Comparison of ENCODE assay signal across 12 cellular contexts in genomic region chr1:76153856-76154212, GRCh38.
DNase-seq lines count a peak whose midpoint lies in the region; ATAC-seq and TF ChIP-seq lines count a peak whose summit lies in the region.
"Had no signal": no experiment of that assay in that cellular context is flagged by ENCODE, and none has a peak within 500 bp of the region (broad histone marks: within the 10 kb centered on the region; RNA-seq: fewer than 3 reads in every experiment).

No MANE protein-coding gene starts in this region.

- peaks cover 8% of the 10 kb centered on the region for H3K4me1 Mint-ChIP-seq in CD8-positive, alpha-beta T cell (ENCODE audit: low read depth)
- H3K4me1 Mint-ChIP-seq in memory B cell, result peaks cover 6% of the 10 kb centered on the region
- peaks cover 11% of the 10 kb centered on the region for H3K4me1 Mint-ChIP-seq in activated T-helper 2 cell treated with anti-CD3 and anti-CD28 coated beads, Interferon-gamma antibody, Interleukin-2, Interleukin-4, amounts not matched to agents 10 μg/mL and 5 μg/mL and 100 μg/mL, durations not matched to agents 14 hours and 24 hours and 36 hours (ENCODE audit: low read depth)

- no peak overlapping the region for H3K27ac Mint-ChIP-seq in CD8-positive, alpha-beta T cell
- peak overlapping the region; percentile 28 for H3K27ac Mint-ChIP-seq in memory B cell
- H3K27ac Mint-ChIP-seq in activated T-helper 2 cell treated with anti-CD3 and anti-CD28 coated beads, Interferon-gamma antibody, Interleukin-2, Interleukin-4, amounts not matched to agents 10 μg/mL and 5 μg/mL and 100 μg/mL, durations not matched to agents 14 hours and 24 hours and 36 hours, result no peak overlapping the region

- H3K4me3 Mint-ChIP-seq in CD8-positive, alpha-beta T cell, result peak overlapping the region; percentile 89
- peak overlapping the region; percentile 90 for H3K4me3 Mint-ChIP-seq in memory B cell
- H3K4me3 Mint-ChIP-seq in activated T-helper 2 cell treated with anti-CD3 and anti-CD28 coated beads, Interferon-gamma antibody, Interleukin-2, Interleukin-4, amounts not matched to agents 10 μg/mL and 5 μg/mL and 100 μg/mL, durations not matched to agents 14 hours and 24 hours and 36 hours (ENCODE audit: low read depth), result no peak overlapping the region

- H3K27me3 Mint-ChIP-seq in CD8-positive, alpha-beta T cell (ENCODE audit: low read depth), result peaks cover 4% of the 10 kb centered on the region
- H3K27me3 Mint-ChIP-seq in memory B cell, result peaks cover 7% of the 10 kb centered on the region
- H3K27me3 Mint-ChIP-seq in activated T-helper 2 cell treated with anti-CD3 and anti-CD28 coated beads, Interferon-gamma antibody, Interleukin-2, Interleukin-4, amounts not matched to agents 10 μg/mL and 5 μg/mL and 100 μg/mL, durations not matched to agents 14 hours and 24 hours and 36 hours (ENCODE audit: low read depth), result peaks cover 8% of the 10 kb centered on the region

- TF ChIP-seq CTCF in CD8-positive, alpha-beta T cell (IDR thresholded peaks at IDR 0.05), result no peak
- TF ChIP-seq CTCF in PC-3 (conservative IDR thresholded peaks at IDR 0.05; ENCODE audit: low read depth, low read length), result no peak

- H3F3A ChIP-seq in PC-3 (ENCODE audit: low read length, unreplicated experiment), result no peaks in the 10 kb centered on the region

- H3K36me3 ChIP-seq in CD8-positive, alpha-beta T cell (ENCODE audit: insufficient read depth, low read length), result no peaks in the 10 kb centered on the region
- no peaks in the 10 kb centered on the region for H3K36me3 ChIP-seq in PC-3 (ENCODE audit: low read depth, low read length)
- H3K36me3 ChIP-seq in HAP-1 (replicated peaks), result no peaks in the 10 kb centered on the region
- H3K36me3 ChIP-seq: colonic mucosa, esophagus squamous epithelium, left lung had no signal

- CTCF ChIA-PET in CD8-positive, alpha-beta T cell (lab: Charles Lee), result interaction anchor here (0.5 to 4.0 kb wide), 21 partner anchors 9 to 1961 kb away, joined by 3 to 29 read pairs (median 4); no protein-coding TSS in a partner anchor
- CTCF ChIA-PET in PC-3 (lab: Charles Lee), result no interaction called here

- no peaks in the 10 kb centered on the region for H3K36me3 Mint-ChIP-seq in CD8-positive, alpha-beta T cell
- H3K36me3 Mint-ChIP-seq in memory B cell, result no peaks in the 10 kb centered on the region
- H3K36me3 Mint-ChIP-seq in activated T-helper 2 cell treated with anti-CD3 and anti-CD28 coated beads, Interferon-gamma antibody, Interleukin-2, Interleukin-4, amounts not matched to agents 10 μg/mL and 5 μg/mL and 100 μg/mL, durations not matched to agents 14 hours and 24 hours and 36 hours (ENCODE audit: low read depth), result no peaks in the 10 kb centered on the region

- no peaks in the 10 kb centered on the region for H3K27me3 ChIP-seq in CD8-positive, alpha-beta T cell (ENCODE audit: insufficient read depth, low read length)
- H3K27me3 ChIP-seq in PC-3 (ENCODE audit: low read length), result peaks cover 42% of the 10 kb centered on the region
- peaks cover 4% of the 10 kb centered on the region for H3K27me3 ChIP-seq in HAP-1 (ENCODE audit: low read depth)
- H3K27me3 ChIP-seq: colonic mucosa, esophagus squamous epithelium, left lung had no signal

- no peak overlapping the region for H3K4me3 ChIP-seq in CD8-positive, alpha-beta T cell (ENCODE audit: low read depth, low read length)
- H3K4me3 ChIP-seq in PC-3 (ENCODE audit: low read length) (no peak overlapping the region), HAP-1 (no peak overlapping the region)

- no TSS peak for BruUV-seq in PC-3 (replicated peaks; lab: Mats Ljungman, UMichigan)

- no peak for ATAC-seq in CD8-positive, alpha-beta T cell
- no peak for ATAC-seq in PC-3
- ATAC-seq in memory B cell (ENCODE audit: low read depth), result no peak
- no peak for ATAC-seq in GM21381 (IDR thresholded peaks at IDR 0.05; ENCODE audit: unreplicated experiment)

- H3K9me2 ChIP-seq in PC-3 (replicated peaks; ENCODE audit: low read length), result no peaks in the 10 kb centered on the region

- POLR2A ChIA-PET in CD8-positive, alpha-beta T cell (lab: Charles Lee), result no interaction called here
- POLR2A ChIA-PET in PC-3 (lab: Charles Lee; ENCODE audit: unreplicated experiment), result no interaction called here

- no peaks in the 10 kb centered on the region for H4K20me1 ChIP-seq in PC-3 (ENCODE audit: low read length)

- DNase-seq in AG08395 (ENCODE audit: low spot score) (peak; percentile 10), PC-3 (no peak), memory B cell (ENCODE audit: low spot score in 2 of 2) (no peak), HAP-1 (ENCODE audit: low spot score in 2 of 2) (no peak), UCSD-AML1 (lab: John Stamatoyannopoulos, UW; ENCODE audit: unreplicated experiment) (no peak)
- DNase-seq in CD8-positive, alpha-beta T cell, result no peak
- DNase-seq in activated T-helper 2 cell treated with anti-CD3 and anti-CD28 coated beads, Interferon-gamma antibody, Interleukin-2, Interleukin-4, amounts not matched to agents 10 μg/mL and 5 μg/mL and 100 μg/mL, durations not matched to agents 14 hours and 24 hours and 36 hours (ENCODE audit: low spot score), result no peak

- H3K27ac ChIP-seq in CD8-positive, alpha-beta T cell (ENCODE audit: low read depth, low read length), result no peak overlapping the region
- H3K27ac ChIP-seq in PC-3 (ENCODE audit: low read length), result no peak overlapping the region

- no peak overlapping the region for H3K9ac ChIP-seq in PC-3 (ENCODE audit: low read length)

- H3K79me2 ChIP-seq in PC-3 (ENCODE audit: low read length), result no peaks in the 10 kb centered on the region

- intact Hi-C loops in CD8-positive, alpha-beta T cell (cut with DNase I, micrococcal nuclease), result loop anchor here (1.0 to 10.0 kb wide), 11 partner anchors 82 to 1960 kb away; partner anchors contain the start of gene ST6GALNAC3 (in 1 of the 2)
- intact Hi-C loops in PC-3 (cut with micrococcal nuclease), result loop anchor here (1.0 to 10.0 kb wide), 5 partner anchors 119 to 989 kb away; no protein-coding TSS in a partner anchor
- intact Hi-C loops in activated T-helper 2 cell treated with anti-CD3 and anti-CD28 coated beads, Interferon-gamma antibody, Interleukin-2, Interleukin-4, amounts not matched to agents 10 μg/mL and 5 μg/mL and 100 μg/mL, durations not matched to agents 14 hours and 24 hours and 36 hours (cut with micrococcal nuclease), result loop anchor here (1.0 to 10.0 kb wide), 9 partner anchors 113 to 989 kb away; partner anchors contain the start of gene ST6GALNAC5

- no peaks in the 10 kb centered on the region for H3K9me3 ChIP-seq in CD8-positive, alpha-beta T cell (ENCODE audit: low read length)
- H3K9me3 ChIP-seq in PC-3 (ENCODE audit: low read length) (no peaks in the 10 kb centered on the region), HAP-1 (no peaks in the 10 kb centered on the region)
- H3K9me3 ChIP-seq: colonic mucosa, esophagus squamous epithelium, left lung had no signal

- H2AFZ ChIP-seq in PC-3 (ENCODE audit: low read length), result peak overlapping the region; percentile 97; the same call in 1 of the 2 replicates

- in situ Hi-C loops in HAP-1 (cut with MboI; ENCODE audit: low sequenced_read_pairs), result loop anchor here (25.0 kb wide), 1 partner anchor 983 kb away; no protein-coding TSS in a partner anchor

- H3K9me3 Mint-ChIP-seq in CD8-positive, alpha-beta T cell, result no peaks in the 10 kb centered on the region
- H3K9me3 Mint-ChIP-seq in memory B cell, result no peaks in the 10 kb centered on the region
- H3K9me3 Mint-ChIP-seq in activated T-helper 2 cell treated with anti-CD3 and anti-CD28 coated beads, Interferon-gamma antibody, Interleukin-2, Interleukin-4, amounts not matched to agents 10 μg/mL and 5 μg/mL and 100 μg/mL, durations not matched to agents 14 hours and 24 hours and 36 hours, result no peaks in the 10 kb centered on the region
- H3K9me3 Mint-ChIP-seq: H9 had no signal

- peaks cover 6% of the 10 kb centered on the region for H3K4me1 ChIP-seq in CD8-positive, alpha-beta T cell (ENCODE audit: insufficient read depth, low read length)
- H3K4me1 ChIP-seq in PC-3 (ENCODE audit: insufficient read depth, low read length) (peaks cover 5% of the 10 kb centered on the region; the same call in 1 of the 2 replicates), HAP-1 (no peaks in the 10 kb centered on the region; the same call in 1 of the 2 replicates)
- H3K4me1 ChIP-seq: colonic mucosa had no signal

- H3K4me2 ChIP-seq in PC-3 (ENCODE audit: low read length), result peak overlapping the region; percentile 94; the same call in 1 of the 2 replicates
